Comparison of ENCODE assay signal across 18 cellular contexts in genomic region chr2:160301420-160301819, GRCh38.
A peak's percentile ranks its signal among the peaks of the same experiment; 100 is the strongest.
DNase-seq lines count a peak whose midpoint lies in the region; ATAC-seq lines count a peak whose summit lies in the region.
"Had no signal": no experiment of that assay in that cellular context is flagged by ENCODE, and none has a peak within 500 bp of the region (broad histone marks: within the 10 kb centered on the region; RNA-seq: fewer than 3 reads in every experiment).

No MANE protein-coding gene starts in this region.

- peak; percentile 66 for DNase-seq in activated CD4-positive, alpha-beta T cell treated with anti-CD3 and anti-CD28 coated beads for 36 hours
- DNase-seq in activated CD4-positive, alpha-beta T cell treated with anti-CD3 and anti-CD28 coated beads, Interleukin-2, amount 50 U/mL, for 4 hours, result no peak
- peak; percentile 19 to 41 for DNase-seq in stimulated activated CD4-positive, alpha-beta T cell treated with anti-CD3 and anti-CD28 coated beads, Interleukin-2, amount 100 ng/mL, for 24 hours
- no peak for DNase-seq in stimulated activated CD4-positive, alpha-beta T cell treated with anti-CD3 and anti-CD28 coated beads, Interleukin-12 subunit alpha, Interleukin-12 subunit beta, amount 100 ng/mL, for 4 hours
- DNase-seq in activated naive CD8-positive, alpha-beta T cell treated with anti-CD3 and anti-CD28 coated beads, Interleukin-2, amount 50 U/mL, for 24 hours, result no peak
- DNase-seq in SK-N-DZ (ENCODE audit: low spot score), result no peak
- DNase-seq: 8988T, activated B cell treated with CpG ODN at 0.5 μM for 24 hours, aorta, DMS 273 treated with DMSO at 0.1 percent for 48 hours, endodermal cell, naive B cell, NCI-H1092, NCI-H524 treated with DMSO at 0.1 percent for 48 hours, Right ventricle myocardium superior, transverse colon had no signal

- CTCF ChIA-PET in activated CD4-positive, alpha-beta T cell treated with anti-CD3 and anti-CD28 coated beads for 36 hours (lab: Charles Lee), result interaction anchor here (0.7 to 5.3 kb wide), 6 partner anchors 12 to 693 kb away, joined by 3 to 27 read pairs (median 4); no protein-coding TSS in a partner anchor

- intact Hi-C loops in activated CD4-positive, alpha-beta T cell treated with anti-CD3 and anti-CD28 coated beads for 36 hours (cut with DNase I, micrococcal nuclease), result loop anchor here (1.0 to 2.0 kb wide), 2 partner anchors 21 kb away; no protein-coding TSS in a partner anchor

- H3K27ac Mint-ChIP-seq in activated CD4-positive, alpha-beta T cell treated with anti-CD3 and anti-CD28 coated beads for 36 hours, result peak overlapping the region; percentile 65
- H3K27ac Mint-ChIP-seq in activated naive CD8-positive, alpha-beta T cell treated with anti-CD3 and anti-CD28 coated beads, Interleukin-2, amount 50 U/mL, for 24 hours, result peak overlapping the region; percentile 41
- H3K27ac Mint-ChIP-seq in stimulated activated naive CD8-positive, alpha-beta T cell treated with anti-CD3 and anti-CD28 coated beads, Interleukin-15, Interleukin-2, amounts not matched to agents 100 ng/mL and 50 ng/mL, for 24 hours, result peak overlapping the region; percentile 66
- H3K27ac Mint-ChIP-seq: activated B cell treated with CpG ODN at 0.5 μM for 24 hours, endodermal cell, naive B cell had no signal

- no peak overlapping the region for H3K4me3 Mint-ChIP-seq in activated CD4-positive, alpha-beta T cell treated with anti-CD3 and anti-CD28 coated beads for 36 hours
- H3K4me3 Mint-ChIP-seq in activated naive CD8-positive, alpha-beta T cell treated with anti-CD3 and anti-CD28 coated beads, Interleukin-2, amount 50 U/mL, for 24 hours, result no peak overlapping the region
- no peak overlapping the region for H3K4me3 Mint-ChIP-seq in stimulated activated naive CD8-positive, alpha-beta T cell treated with anti-CD3 and anti-CD28 coated beads, Interleukin-15, Interleukin-2, amounts not matched to agents 100 ng/mL and 50 ng/mL, for 24 hours
- H3K4me3 Mint-ChIP-seq: activated B cell treated with CpG ODN at 0.5 μM for 24 hours, endodermal cell, naive B cell had no signal

- POLR2A ChIA-PET in activated CD4-positive, alpha-beta T cell treated with anti-CD3 and anti-CD28 coated beads for 36 hours (lab: Charles Lee), result interaction anchor here (0.6 to 1.1 kb wide), 3 partner anchors 13 to 586 kb away, joined by 3 to 9 read pairs (median 3); no protein-coding TSS in a partner anchor

- H3K27me3 Mint-ChIP-seq in activated CD4-positive, alpha-beta T cell treated with anti-CD3 and anti-CD28 coated beads for 36 hours, result no peaks in the 10 kb centered on the region
- no peaks in the 10 kb centered on the region for H3K27me3 Mint-ChIP-seq in activated naive CD8-positive, alpha-beta T cell treated with anti-CD3 and anti-CD28 coated beads, Interleukin-2, amount 50 U/mL, for 24 hours
- H3K27me3 Mint-ChIP-seq in stimulated activated naive CD8-positive, alpha-beta T cell treated with anti-CD3 and anti-CD28 coated beads, Interleukin-15, Interleukin-2, amounts not matched to agents 100 ng/mL and 50 ng/mL, for 24 hours, result no peaks in the 10 kb centered on the region
- H3K27me3 Mint-ChIP-seq: activated B cell treated with CpG ODN at 0.5 μM for 24 hours, naive B cell had no signal

- H3K9me3 Mint-ChIP-seq in activated CD4-positive, alpha-beta T cell treated with anti-CD3 and anti-CD28 coated beads for 36 hours (ENCODE audit: low read depth), result peaks cover 4% of the 10 kb centered on the region
- H3K9me3 Mint-ChIP-seq in activated naive CD8-positive, alpha-beta T cell treated with anti-CD3 and anti-CD28 coated beads, Interleukin-2, amount 50 U/mL, for 24 hours, result no peaks in the 10 kb centered on the region
- no peaks in the 10 kb centered on the region for H3K9me3 Mint-ChIP-seq in stimulated activated naive CD8-positive, alpha-beta T cell treated with anti-CD3 and anti-CD28 coated beads, Interleukin-15, Interleukin-2, amounts not matched to agents 100 ng/mL and 50 ng/mL, for 24 hours
- H3K9me3 Mint-ChIP-seq: activated B cell treated with CpG ODN at 0.5 μM for 24 hours, endodermal cell, naive B cell had no signal

- H3K4me1 Mint-ChIP-seq in activated CD4-positive, alpha-beta T cell treated with anti-CD3 and anti-CD28 coated beads for 36 hours, result peaks cover 63% of the 10 kb centered on the region
- H3K4me1 Mint-ChIP-seq in activated naive CD8-positive, alpha-beta T cell treated with anti-CD3 and anti-CD28 coated beads, Interleukin-2, amount 50 U/mL, for 24 hours, result peaks cover 56% of the 10 kb centered on the region
- peaks cover 67% of the 10 kb centered on the region for H3K4me1 Mint-ChIP-seq in stimulated activated naive CD8-positive, alpha-beta T cell treated with anti-CD3 and anti-CD28 coated beads, Interleukin-15, Interleukin-2, amounts not matched to agents 100 ng/mL and 50 ng/mL, for 24 hours (ENCODE audit: low read depth)
- H3K4me1 Mint-ChIP-seq: activated B cell treated with CpG ODN at 0.5 μM for 24 hours had no signal

- peaks cover 56% of the 10 kb centered on the region for H3K36me3 Mint-ChIP-seq in activated CD4-positive, alpha-beta T cell treated with anti-CD3 and anti-CD28 coated beads for 36 hours (ENCODE audit: low read depth)
- peaks cover 49% of the 10 kb centered on the region for H3K36me3 Mint-ChIP-seq in activated naive CD8-positive, alpha-beta T cell treated with anti-CD3 and anti-CD28 coated beads, Interleukin-2, amount 50 U/mL, for 24 hours (ENCODE audit: low read depth)
- H3K36me3 Mint-ChIP-seq in stimulated activated naive CD8-positive, alpha-beta T cell treated with anti-CD3 and anti-CD28 coated beads, Interleukin-15, Interleukin-2, amounts not matched to agents 100 ng/mL and 50 ng/mL, for 24 hours (ENCODE audit: low read depth), result peaks cover 61% of the 10 kb centered on the region

- peak; percentile 86 for ATAC-seq in activated CD4-positive, alpha-beta T cell treated with anti-CD3 and anti-CD28 coated beads for 36 hours
- ATAC-seq in activated naive CD8-positive, alpha-beta T cell treated with anti-CD3 and anti-CD28 coated beads, Interleukin-2, amount 50 U/mL, for 24 hours, result peak; percentile 96
- no peak for ATAC-seq in GM19452 (IDR thresholded peaks at IDR 0.05; ENCODE audit: unreplicated experiment)

Comparison
In these comparisons a context has a peak if more than half of its experiments do, and no peak if none do; other contexts are left out.
1. DNase-seq: peak in activated CD4-positive, alpha-beta T cell treated with anti-CD3 and anti-CD28 coated beads for 36 hours (single experiment) and stimulated activated CD4-positive, alpha-beta T cell treated with anti-CD3 and anti-CD28 coated beads, Interleukin-2, amount 100 ng/mL, for 24 hours (2 of 2); none in activated CD4-positive, alpha-beta T cell treated with anti-CD3 and anti-CD28 coated beads, Interleukin-2, amount 50 U/mL, for 4 hours (0 of 2), stimulated activated CD4-positive, alpha-beta T cell treated with anti-CD3 and anti-CD28 coated beads, Interleukin-12 subunit alpha, Interleukin-12 subunit beta, amount 100 ng/mL, for 4 hours (single experiment), activated naive CD8-positive, alpha-beta T cell treated with anti-CD3 and anti-CD28 coated beads, Interleukin-2, amount 50 U/mL, for 24 hours (single experiment) and SK-N-DZ (single experiment).
2. Peak in every context shown above with its lines, with median percentiles within 50 percentile points of each other: H3K27ac Mint-ChIP-seq.